Comparison of ENCODE assay signal across 8 cellular contexts in the genomic region with DNA sequence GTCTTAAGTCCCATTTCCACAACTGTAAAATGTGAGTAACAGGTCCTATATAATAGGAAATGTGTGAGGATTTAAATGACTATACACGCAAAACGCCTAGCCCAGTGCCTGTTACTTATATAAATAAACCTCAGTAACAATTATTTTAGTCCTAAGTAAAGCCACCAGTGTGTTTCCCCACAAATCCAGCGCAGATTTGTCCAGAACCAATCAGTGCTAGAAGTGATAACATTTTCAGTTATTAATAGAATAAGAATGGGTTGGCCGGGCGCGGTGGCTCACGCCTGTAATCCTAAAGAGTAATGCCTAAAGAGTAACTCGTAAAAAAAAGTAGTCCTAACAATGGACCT. TPM values are rescaled to one million over a fixed set of nuclear protein-coding genes. Genes with fewer than 3 reads are reported as not detected.
DNase-seq lines count a peak whose midpoint lies in the region; ATAC-seq and TF ChIP-seq lines count a peak whose summit lies in the region.

No MANE protein-coding gene starts in this region.

- peak overlapping the region; percentile 91 for H3K9ac ChIP-seq in BLaER1

- no peaks in the 10 kb centered on the region for H3K27me3 Mint-ChIP-seq in natural killer cell treated with Interleukin-12 subunit alpha and Interleukin-12 subunit beta and Interleukin-15 and Interleukin-18, amount 100 ng/mL, for 72 hours

- peak overlapping the region; percentile 84 to 91 for H3K27ac Mint-ChIP-seq in natural killer cell treated with Interleukin-12 subunit alpha and Interleukin-12 subunit beta and Interleukin-15 and Interleukin-18, amount 100 ng/mL, for 72 hours

- H3K4me1 ChIP-seq in BLaER1 (peaks cover 17% of the 10 kb centered on the region), ectodermal cell (ENCODE audit: control insufficient read depth, insufficient read depth, low read length) (no peaks in the 10 kb centered on the region)

- H3K9me3 Mint-ChIP-seq in natural killer cell treated with Interleukin-12 subunit alpha and Interleukin-12 subunit beta and Interleukin-15 and Interleukin-18, amount 100 ng/mL, for 72 hours = no peaks in the 10 kb centered on the region

- peaks cover 12 to 16% of the 10 kb centered on the region in 2 donors for H3K4me1 Mint-ChIP-seq in natural killer cell treated with Interleukin-12 subunit alpha and Interleukin-12 subunit beta and Interleukin-15 and Interleukin-18, amount 100 ng/mL, for 72 hours (ENCODE audit: low read depth in 2 of 2)

- H4K20me1 ChIP-seq in BLaER1 = no peaks in the 10 kb centered on the region

- peak overlapping the region; percentile 85 for H3K4me2 ChIP-seq in BLaER1

- no peak for TF ChIP-seq POLR2A in erythroblast (IDR thresholded peaks at IDR 0.05; ENCODE audit: low read length)

- H3K36me3 Mint-ChIP-seq in natural killer cell treated with Interleukin-12 subunit alpha and Interleukin-12 subunit beta and Interleukin-15 and Interleukin-18, amount 100 ng/mL, for 72 hours = no peaks in the 10 kb centered on the region

- H3K4me3 ChIP-seq in BLaER1 (peak overlapping the region; percentile 94), MG63 (peak overlapping the region; percentile 93), ectodermal cell (ENCODE audit: insufficient read depth, low read depth, low read length) (peak overlapping the region; percentile 81)

- H3K36me3 ChIP-seq in BLaER1 (0 out of 2 replicates have a peak, but pooled peaks cover 5% of the 10 kb centered on the region), MG63 (peaks cover 6% of the 10 kb centered on the region), ectodermal cell (ENCODE audit: control insufficient read depth, insufficient read depth, low read length) (no peaks in the 10 kb centered on the region)

- H3K9me3 ChIP-seq in BLaER1 (no peaks in the 10 kb centered on the region), MG63 (no peaks in the 10 kb centered on the region), ectodermal cell (ENCODE audit: control insufficient read depth, low read length) (no peaks in the 10 kb centered on the region)

- WGBS in ectodermal cell, 2 experiments = 14 to 25% methylated on average over 7 to 8 of the region's 8 CpGs

- H3K27me3 ChIP-seq in BLaER1 = no peaks in the 10 kb centered on the region
- no peaks in the 10 kb centered on the region for H3K27me3 ChIP-seq in MG63
- H3K27me3 ChIP-seq in ectodermal cell (ENCODE audit: control insufficient read depth, insufficient read depth, low read length, poor library complexity, severe bottlenecking) = no peaks in the 10 kb centered on the region

- H3K27ac ChIP-seq in BLaER1 = peak overlapping the region; percentile 86
- H3K27ac ChIP-seq in ectodermal cell (ENCODE audit: insufficient read depth, low read depth, low read length, poor library complexity, severe bottlenecking) = peak overlapping the region; percentile 65

- H3K4me3 Mint-ChIP-seq in natural killer cell treated with Interleukin-12 subunit alpha and Interleukin-12 subunit beta and Interleukin-15 and Interleukin-18, amount 100 ng/mL, for 72 hours = peak overlapping the region; percentile 93

- DNase-seq in MG63 (no peak), activated gamma-delta T cell (lab: John Stamatoyannopoulos, UW) (no peak), erythroblast (lab: John Stamatoyannopoulos, UW) (no peak)
- no peak for DNase-seq in natural killer cell treated with Interleukin-12 subunit alpha and Interleukin-12 subunit beta and Interleukin-15 and Interleukin-18, amount 100 ng/mL, for 72 hours (ENCODE audit: low spot score)

- no peak for ATAC-seq in natural killer cell treated with Interleukin-12 subunit alpha and Interleukin-12 subunit beta and Interleukin-15 and Interleukin-18, amount 100 ng/mL, for 72 hours
- ATAC-seq in GM18502 (IDR thresholded peaks at IDR 0.05; ENCODE audit: poor library complexity, unreplicated experiment) = no peak
- ATAC-seq in HG03095 (IDR thresholded peaks at IDR 0.05; ENCODE audit: unreplicated experiment) = no peak

RNA-seq across cellular contexts. Expression of gene RPAP1, which starts 0.6 kb away (rescaled TPM):
- 6.2 and 7.9 TPM in 2 replicates for total RNA-seq in MG63 (2014; rRNA removed; shearing (Covaris generic); ENCODE audit: low replicate concordance)
- polyA plus RNA-seq in ectodermal cell (2013, experiment 1 of 4) = 37.6 TPM
- 33.7 TPM for polyA plus RNA-seq in ectodermal cell (2013, experiment 2 of 4)
- polyA plus RNA-seq in ectodermal cell (2013, experiment 3 of 4) = 27.7 TPM
- polyA plus RNA-seq in ectodermal cell (2013, experiment 4 of 4) = 28.1 TPM
- total RNA-seq in natural killer cell treated with Interleukin-12 subunit alpha and Interleukin-12 subunit beta and Interleukin-15 and Interleukin-18, amount 100 ng/mL, for 72 hours = 10 to 100 TPM; 46.0 to 72.3 TPM

RNA-seq across cellular contexts. Expression of gene TYRO3, which starts 15.5 kb away (rescaled TPM):
- 3.4 and 12.2 TPM in 2 replicates for total RNA-seq in MG63 (2014; rRNA removed; shearing (Covaris generic); ENCODE audit: low replicate concordance)
- polyA plus RNA-seq in ectodermal cell (2013, experiment 1 of 4) = 111 TPM
- 131 TPM for polyA plus RNA-seq in ectodermal cell (2013, experiment 2 of 4)
- 99.3 TPM for polyA plus RNA-seq in ectodermal cell (2013, experiment 3 of 4)
- 103 TPM for polyA plus RNA-seq in ectodermal cell (2013, experiment 4 of 4)
- under 1 TPM; 0.36 to 0.86 TPM for total RNA-seq in natural killer cell treated with Interleukin-12 subunit alpha and Interleukin-12 subunit beta and Interleukin-15 and Interleukin-18, amount 100 ng/mL, for 72 hours

RNA-seq across cellular contexts. Expression of gene LTK, which starts 29.9 kb away (rescaled TPM):
- total RNA-seq in MG63 (2014; rRNA removed; shearing (Covaris generic); ENCODE audit: low replicate concordance) = not detected in 2 replicates
- polyA plus RNA-seq in ectodermal cell (2013, experiment 1 of 4) = not detected
- not detected for polyA plus RNA-seq in ectodermal cell (2013, experiment 2 of 4)
- polyA plus RNA-seq in ectodermal cell (2013, experiment 3 of 4) = not detected
- polyA plus RNA-seq in ectodermal cell (2013, experiment 4 of 4) = 0.08 TPM
- total RNA-seq in natural killer cell treated with Interleukin-12 subunit alpha and Interleukin-12 subunit beta and Interleukin-15 and Interleukin-18, amount 100 ng/mL, for 72 hours = under 1 TPM in 1 of 2 donors, not detected in 1; 0.47 TPM

RNA-seq across cellular contexts. Expression of gene ITPKA, which starts 49.8 kb away (rescaled TPM):
- 1.4 and 1.6 TPM in 2 replicates for total RNA-seq in MG63 (2014; rRNA removed; shearing (Covaris generic); ENCODE audit: low replicate concordance)
- polyA plus RNA-seq in ectodermal cell (2013, experiment 1 of 4) = 0.65 TPM
- polyA plus RNA-seq in ectodermal cell (2013, experiment 2 of 4) = 0.69 TPM
- 0.27 TPM for polyA plus RNA-seq in ectodermal cell (2013, experiment 3 of 4)
- 0.16 TPM for polyA plus RNA-seq in ectodermal cell (2013, experiment 4 of 4)
- total RNA-seq in natural killer cell treated with Interleukin-12 subunit alpha and Interleukin-12 subunit beta and Interleukin-15 and Interleukin-18, amount 100 ng/mL, for 72 hours = under 1 TPM in 1 of 2 donors, not detected in 1; 0.22 TPM
